1 cellular context compared by ENCODE assay signal in genomic region chr7:69803699-69804516, GRCh38.
TF ChIP-seq lines count a peak whose summit lies in the region.

No MANE protein-coding gene starts in this region.

TF ChIP-seq in GM12878, 131 proteins besides CTCF, POLR2A, EP300 and RAD21 (continued from another document and continues in another):
- TF ChIP-seq CUX1 (IDR thresholded peaks at IDR 0.05; ENCODE audit: insufficient replicate concordance, low read depth, low read length) (peak; percentile 99), YBX1 (IDR thresholded peaks at IDR 0.05) (peak; percentile 76; the same call in 1 of the 2 replicates), SMARCA5 (IDR thresholded peaks at IDR 0.05) (peak; percentile 93), NRF1 (conservative IDR thresholded peaks at IDR 0.05; ENCODE audit: low read depth, low read length) (no peak), RELB (IDR thresholded peaks at IDR 0.05; ENCODE audit: low read depth) (peak; percentile 95), IRF4 (IDR thresholded peaks at IDR 0.05; ENCODE audit: low read depth, low read length) (peak; percentile 90), E4F1 (IDR thresholded peaks at IDR 0.05; ENCODE audit: borderline replicate concordance, partially characterized antibody) (no peak), MTA3 (IDR thresholded peaks at IDR 0.05; ENCODE audit: borderline replicate concordance, low read length) (peak; percentile 94), CREM (IDR thresholded peaks at IDR 0.05; ENCODE audit: low read depth) (peak; percentile 87), PAX8 (IDR thresholded peaks at IDR 0.05) (no peak), TCF12 (IDR thresholded peaks at IDR 0.05; ENCODE audit: low read depth, low read length) (peak; percentile 98), YY1 (IDR thresholded peaks at IDR 0.05; ENCODE audit: low read depth, low read length) (peak; percentile 61; the same call in 1 of the 2 replicates), MAX (IDR thresholded peaks at IDR 0.05; ENCODE audit: low read depth, low read length) (no peak), NR2F1 (conservative IDR thresholded peaks at IDR 0.05) (peak; percentile 92), CBFB (IDR thresholded peaks at IDR 0.05; ENCODE audit: low read depth) (peak; percentile 81), BMI1 (IDR thresholded peaks at IDR 0.05; ENCODE audit: borderline replicate concordance) (peak; percentile 78), BACH1 (IDR thresholded peaks at IDR 0.05; ENCODE audit: borderline replicate concordance) (peak; percentile 95), NKRF (conservative IDR thresholded peaks at IDR 0.05) (0 out of 2 replicates have a peak, but pooled peaks have one; percentile 35), NBN (IDR thresholded peaks at IDR 0.05) (peak; percentile 96), ELK1 (IDR thresholded peaks at IDR 0.05; ENCODE audit: low read depth, low read length) (no peak), SREBF1 (IDR thresholded peaks at IDR 0.05; ENCODE audit: low read length) (peak; percentile 8; the same call in 1 of the 2 replicates), E2F8 (IDR thresholded peaks at IDR 0.05; ENCODE audit: low read depth, partially characterized antibody) (peak; percentile 25), PBX3 (IDR thresholded peaks at IDR 0.05; ENCODE audit: insufficient replicate concordance, low read depth, low read length) (no peak), MXI1 (IDR thresholded peaks at IDR 0.05; ENCODE audit: low read depth, low read length) (peak; percentile 87), CEBPZ (IDR thresholded peaks at IDR 0.05; ENCODE audit: low read depth, low read length) (no peak), SIX5 (IDR thresholded peaks at IDR 0.05; ENCODE audit: low read depth, low read length, severe bottlenecking) (no peak), SUPT20H (IDR thresholded peaks at IDR 0.05; ENCODE audit: borderline replicate concordance, control insufficient read depth, low read depth, low read length) (no peak), KDM1A (IDR thresholded peaks at IDR 0.05; ENCODE audit: borderline replicate concordance) (no peak), SMAD5 (IDR thresholded peaks at IDR 0.05; ENCODE audit: low read depth) (0 out of 2 replicates have a peak, but pooled peaks have one; percentile 31)
